In genomic region chr12:120257041-120257821, GRCh38 we compare ENCODE assay signal across 1 cellular context.
TF ChIP-seq lines count a peak whose summit lies in the region.

No MANE protein-coding gene starts in this region.

TF ChIP-seq in WTC11, 78 proteins besides CTCF, POLR2A, EP300 and RAD21 (continued from another document):
- TF ChIP-seq NR3C1 (CRISPR knock-in tag; conservative IDR thresholded peaks at IDR 0.05; ENCODE audit: low read depth) (no peak), KAT7 (CRISPR knock-in tag; IDR thresholded peaks at IDR 0.05; ENCODE audit: borderline replicate concordance) (no peak), ARID4B (CRISPR knock-in tag; IDR thresholded peaks at IDR 0.05; ENCODE audit: borderline replicate concordance) (no peak), TEAD1 (CRISPR knock-in tag; IDR thresholded peaks at IDR 0.05) (no peak), NR1H2 (CRISPR knock-in tag; IDR thresholded peaks at IDR 0.05) (no peak), ZNF396 (CRISPR knock-in tag; IDR thresholded peaks at IDR 0.05; ENCODE audit: borderline replicate concordance) (no peak)
- TF ChIP-seq, protein P1, sequence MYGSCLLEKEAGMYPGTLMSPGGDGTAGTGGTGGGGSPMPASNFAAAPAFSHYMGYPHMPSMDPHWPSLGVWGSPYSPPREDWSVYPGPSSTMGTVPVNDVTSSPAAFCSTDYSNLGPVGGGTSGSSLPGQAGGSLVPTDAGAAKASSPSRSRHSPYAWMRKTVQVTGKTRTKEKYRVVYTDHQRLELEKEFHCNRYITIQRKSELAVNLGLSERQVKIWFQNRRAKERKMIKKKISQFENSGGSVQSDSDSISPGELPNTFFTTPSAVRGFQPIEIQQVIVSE (CRISPR knock-in tag; IDR thresholded peaks at IDR 0.05; ENCODE audit: borderline replicate concordance): no peak
